In the genomic region with DNA sequence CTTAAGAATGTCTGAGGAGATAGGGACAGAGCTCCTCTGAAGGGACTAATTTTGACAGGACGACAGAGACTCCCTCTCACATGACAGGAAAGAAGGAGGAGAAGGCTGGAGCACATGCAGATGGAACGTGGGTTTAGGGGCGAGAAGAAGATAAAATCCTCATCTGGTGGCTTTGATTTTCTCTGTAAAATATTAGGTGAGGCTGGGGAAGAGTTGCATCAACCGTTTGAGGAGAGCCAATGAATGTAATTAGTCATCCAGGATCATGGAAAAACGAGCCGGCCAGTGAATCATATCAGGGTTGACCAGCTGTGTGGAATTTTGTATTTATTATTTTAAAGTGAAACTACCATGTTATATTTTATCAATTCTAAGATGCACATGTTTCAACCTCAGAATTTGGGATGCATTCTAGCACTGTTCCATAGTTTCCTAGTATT, we compare ENCODE assay signal across 15 cellular contexts. TPM values are rescaled to one million over a fixed set of nuclear protein-coding genes. Genes with fewer than 3 reads are reported as not detected.
DNase-seq lines count a peak whose midpoint lies in the region; ATAC-seq, FAIRE-seq and TF ChIP-seq lines count a peak whose summit lies in the region.
"Had no signal": no experiment of that assay in that cellular context is flagged by ENCODE, and none has a peak within 500 bp of the region (broad histone marks: within the 10 kb centered on the region; RNA-seq: fewer than 3 reads in every experiment).

No MANE protein-coding gene starts in this region.

- H3K4me3 ChIP-seq in A549 = no peak overlapping the region
- H3K4me3 ChIP-seq: colonic mucosa, mucosa of descending colon, right lobe of liver had no signal

- no peak for FAIRE-seq in A549 (lab: Jason Lieb, UNC)

- no peak for TF ChIP-seq CTCF in A549 (IDR thresholded peaks at IDR 0.05)

- no peaks in the 10 kb centered on the region for H3K9me3 ChIP-seq in A549
- H3K9me3 ChIP-seq: colonic mucosa, mucosa of descending colon, right lobe of liver had no signal

- ATAC-seq in A549 = 0 out of 6 replicates have a peak, but pooled peaks of 1 of the 2 experiments have one; percentile 55
- peak; percentile 26 for ATAC-seq in left ventricle myocardium superior
- ATAC-seq: right lobe of liver had no signal

- 22% methylated on average over 6 of the region's 6 CpGs for WGBS in A549 (ENCODE audit: missing lambda C conversion rate)

- TF ChIP-seq RAD21 in A549 (conservative IDR thresholded peaks at IDR 0.05 in 1 of 2, IDR thresholded peaks at IDR 0.05 in 1 of 2) = no peak

- H3K4me2 ChIP-seq in A549 = peak overlapping the region; percentile 68

- CTCF ChIA-PET in A549 (lab: Yijun Ruan, JAX) = interaction anchor here (1.4 to 1.6 kb wide), 2 partner anchors 18 to 82 kb away, joined by 3 read pairs; no protein-coding TSS in a partner anchor

- intact Hi-C loops in left ventricle myocardium superior (cut with micrococcal nuclease) = no loop called here

- peaks cover 14% of the 10 kb centered on the region for H3K4me1 ChIP-seq in A549
- H3K4me1 ChIP-seq: right lobe of liver had no signal

- DNase-seq in A549 (ENCODE audit: low read depth in 1 of 2, low spot score in 1 of 2) (no peak), HS-5 (ENCODE audit: low read depth) (peak; percentile 55), astrocyte of the hippocampus (ENCODE audit: low read depth, low spot score) (peak; percentile 65), left ventricle myocardium superior (no peak), DMS 273 treated with DMSO at 0.1 percent for 48 hours (lab: John Stamatoyannopoulos, UW) (no peak), middle frontal gyrus (ENCODE audit: extremely low spot score, low spot score) (no peak)
- DNase-seq in activated CD4-positive, CD25-positive, alpha-beta regulatory T cell treated with anti-CD3 and anti-CD28 coated beads, Interleukin-2, amount 50 U/mL, for 72 hours = no peak
- DNase-seq in activated CD4-positive, CD25-positive, alpha-beta regulatory T cell (lab: John Stamatoyannopoulos, UW) = no peak
- DNase-seq: AML-193, colonic mucosa, mucosa of descending colon, NCI-H1417 treated with DMSO at 0.1 percent for 48 hours, NCI-H526, right lobe of liver had no signal

- TF ChIP-seq EP300 in A549 (IDR thresholded peaks at IDR 0.05) = no peak

- H3K27ac ChIP-seq in A549 = peak overlapping the region; percentile 59 to 77
- H3K27ac ChIP-seq: colonic mucosa, HL-60, right lobe of liver had no signal

- POLR2A ChIA-PET in A549 (lab: Yijun Ruan, JAX) = no interaction called here

- TF ChIP-seq POLR2A in A549 (IDR thresholded peaks at IDR 0.05; ENCODE audit: low read length) = no peak

TF ChIP-seq in A549, 52 proteins besides CTCF, POLR2A, EP300 and RAD21:
- TF ChIP-seq FOSL2 (IDR thresholded peaks at IDR 0.05) = no peak
- peak; percentile 28; the same call in 1 of the 2 replicates for TF ChIP-seq FOSL2 (CRISPR knock-in tag; IDR thresholded peaks at IDR 0.05)
- no peak for TF ChIP-seq ATOH8 (CRISPR knock-in tag; IDR thresholded peaks at IDR 0.05; ENCODE audit: low read depth)

RNA-seq across cellular contexts. Expression of gene ADGRF4, which starts 46.9 kb away (rescaled TPM):
- polyA plus RNA-seq in A549 (2011; rRNA removed) (9.2 and 11.1 TPM in 2 replicates), A549 (2017; fragmentation: RNase III; extraction: RNeasy Plus Mini Kit Qiagen cat#74134 plus additional on column Dnase treatment) (4.4 to 6.4 TPM (median 5.8 TPM) in 3 replicates)
- polyA plus RNA-seq in A549 (2012; cell fraction: cytosol; rRNA removed) = 1.3 and 1.6 TPM in 2 replicates
- 1.4 and 2.1 TPM in 2 replicates for polyA plus RNA-seq in A549 (2012; cell fraction: nucleus; rRNA removed)
- polyA minus RNA-seq in A549 (2011; rRNA and poly(A)+ RNA removed) = 5.0 and 6.1 TPM in 2 replicates
- not detected for total RNA-seq in left ventricle myocardium superior
- total RNA-seq: right lobe of liver had no signal

Comparison
In these comparisons a context has a peak if more than half of its experiments do, and no peak if none do; other contexts are left out.
1. DNase-seq: peak in HS-5 (single experiment) and astrocyte of the hippocampus (single experiment); none in A549 (0 of 2), left ventricle myocardium superior (single experiment), activated CD4-positive, CD25-positive, alpha-beta regulatory T cell treated with anti-CD3 and anti-CD28 coated beads, Interleukin-2, amount 50 U/mL, for 72 hours (single experiment), activated CD4-positive, CD25-positive, alpha-beta regulatory T cell (0 of 4), DMS 273 treated with DMSO at 0.1 percent for 48 hours (single experiment) and middle frontal gyrus (single experiment).